In the genomic region with DNA sequence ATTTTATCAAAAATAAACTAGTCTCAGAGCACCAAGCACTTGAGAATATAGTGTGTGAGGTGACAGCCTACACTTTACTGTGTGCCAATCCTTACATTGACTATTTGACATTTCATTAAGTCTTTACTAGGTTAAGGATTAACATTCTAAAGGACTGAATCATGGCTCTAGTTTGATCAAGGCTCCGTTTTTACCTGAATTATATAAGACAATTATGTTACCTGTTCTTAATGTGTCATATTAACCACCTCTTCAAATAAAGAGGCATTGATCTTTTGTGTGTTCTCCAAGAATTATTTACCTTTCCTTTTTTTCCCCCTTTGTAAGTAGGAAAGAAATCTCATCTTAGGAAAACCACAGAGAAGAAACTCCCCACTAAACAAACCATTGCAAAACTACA, we compare ENCODE assay signal across 14 cellular contexts.
A peak's percentile ranks its signal among the peaks of the same experiment; 100 is the strongest.
DNase-seq lines count a peak whose midpoint lies in the region; ATAC-seq and TF ChIP-seq lines count a peak whose summit lies in the region.
"Had no signal": no experiment of that assay in that cellular context is flagged by ENCODE, and none has a peak within 500 bp of the region (broad histone marks: within the 10 kb centered on the region; RNA-seq: fewer than 3 reads in every experiment).

No MANE protein-coding gene starts in this region.

- H4K20me1 ChIP-seq in Karpas-422 (ENCODE audit: insufficient read depth, low read depth, low read length): no peaks in the 10 kb centered on the region

- no peaks in the 10 kb centered on the region for H3K27me3 ChIP-seq in foreskin keratinocyte
- no peaks in the 10 kb centered on the region for H3K27me3 ChIP-seq in Karpas-422 (ENCODE audit: low read length)

- no peaks in the 10 kb centered on the region for H3K9me2 ChIP-seq in Karpas-422 (replicated peaks; ENCODE audit: insufficient read depth, low read length)

- H3K4me1 Mint-ChIP-seq in Calu3 (ENCODE audit: low read depth, unreplicated experiment): peaks cover 29% of the 10 kb centered on the region
- H3K4me1 Mint-ChIP-seq: CD14-positive monocyte had no signal

- no peaks in the 10 kb centered on the region for H3K79me2 ChIP-seq in Karpas-422 (ENCODE audit: low read length)

- peak overlapping the region; percentile 52 for H3K4me3 Mint-ChIP-seq in Calu3 (ENCODE audit: low read depth, unreplicated experiment)
- H3K4me3 Mint-ChIP-seq: CD14-positive monocyte; CD8-positive, alpha-beta T cell; HFFc6 had no signal

- TF ChIP-seq CTCF in Calu3 (IDR thresholded peaks at IDR 0.05; ENCODE audit: unreplicated experiment): no peak
- TF ChIP-seq CTCF in VCaP (conservative IDR thresholded peaks at IDR 0.05): no peak
- TF ChIP-seq CTCF in foreskin keratinocyte (conservative IDR thresholded peaks at IDR 0.05): no peak

- CTCF ChIA-PET in Calu3 (lab: Charles Lee): interaction anchor here (0.6 kb wide), 1 partner anchor 14 kb away, joined by 3 read pairs; no protein-coding TSS in a partner anchor

- H3K36me3 ChIP-seq in Karpas-422 (ENCODE audit: insufficient read depth, low read length): no peaks in the 10 kb centered on the region

- no TSS peak for BruUV-seq in Calu3 (replicated peaks; lab: Mats Ljungman, UMichigan)

- H2AFZ ChIP-seq in Karpas-422 (ENCODE audit: low read length): no peak overlapping the region

- no peak overlapping the region for H3K4me2 ChIP-seq in Karpas-422 (ENCODE audit: low read depth, low read length, poor library complexity, severe bottlenecking)

- no peak overlapping the region for H3K9ac ChIP-seq in Karpas-422 (ENCODE audit: low read length)

- H3K27ac Mint-ChIP-seq in Calu3 (ENCODE audit: unreplicated experiment): peak overlapping the region; percentile 73
- H3K27ac Mint-ChIP-seq: CD14-positive monocyte; CD8-positive, alpha-beta T cell; HFFc6 had no signal

- peaks cover 7% of the 10 kb centered on the region for H3K9me3 Mint-ChIP-seq in Calu3 (ENCODE audit: low read depth, unreplicated experiment)
- H3K9me3 Mint-ChIP-seq: HFFc6 had no signal

- H3K27me3 Mint-ChIP-seq in Calu3 (ENCODE audit: unreplicated experiment): no peaks in the 10 kb centered on the region

- no peaks in the 10 kb centered on the region for H3K9me3 ChIP-seq in Karpas-422 (ENCODE audit: low read length)

- DNase-seq in Calu3 (no peak), HT-29 (ENCODE audit: low spot score) (peak; percentile 73), foreskin keratinocyte (no peak), Karpas-422 (no peak)
- DNase-seq in activated naive CD4-positive, alpha-beta T cell treated with anti-CD3 and anti-CD28 coated beads, Interleukin-2, amount 50 U/mL, for 16 hours: no peak
- DNase-seq: CD8-positive, alpha-beta T cell; COR-L47; DND-41; GDM1; HCEC 1CT; HFFc6 had no signal

- no peak overlapping the region for H3K4me3 ChIP-seq in Karpas-422 (ENCODE audit: low read length)

- intact Hi-C loops in Calu3 (cut with micrococcal nuclease; ENCODE audit: unreplicated experiment): no loop called here

- H3K4me1 ChIP-seq in foreskin keratinocyte: no peaks in the 10 kb centered on the region
- H3K4me1 ChIP-seq in Karpas-422 (ENCODE audit: low read length): peaks cover 8% of the 10 kb centered on the region

- ATAC-seq in foreskin keratinocyte: peak; percentile 23
- no peak for ATAC-seq in HG02885 (IDR thresholded peaks at IDR 0.05; ENCODE audit: poor library complexity, unreplicated experiment)
- ATAC-seq: CD8-positive, alpha-beta T cell had no signal

- no peaks in the 10 kb centered on the region for H3K36me3 Mint-ChIP-seq in Calu3 (ENCODE audit: insufficient read depth, unreplicated experiment)

- H3K27ac ChIP-seq in VCaP (peak overlapping the region; percentile 23; the same call in 1 of the 2 replicates), foreskin keratinocyte (no peak overlapping the region), Karpas-422 (ENCODE audit: low read length) (no peak overlapping the region)
